ENCODE assay signal across 8 cellular contexts in the genomic region with DNA sequence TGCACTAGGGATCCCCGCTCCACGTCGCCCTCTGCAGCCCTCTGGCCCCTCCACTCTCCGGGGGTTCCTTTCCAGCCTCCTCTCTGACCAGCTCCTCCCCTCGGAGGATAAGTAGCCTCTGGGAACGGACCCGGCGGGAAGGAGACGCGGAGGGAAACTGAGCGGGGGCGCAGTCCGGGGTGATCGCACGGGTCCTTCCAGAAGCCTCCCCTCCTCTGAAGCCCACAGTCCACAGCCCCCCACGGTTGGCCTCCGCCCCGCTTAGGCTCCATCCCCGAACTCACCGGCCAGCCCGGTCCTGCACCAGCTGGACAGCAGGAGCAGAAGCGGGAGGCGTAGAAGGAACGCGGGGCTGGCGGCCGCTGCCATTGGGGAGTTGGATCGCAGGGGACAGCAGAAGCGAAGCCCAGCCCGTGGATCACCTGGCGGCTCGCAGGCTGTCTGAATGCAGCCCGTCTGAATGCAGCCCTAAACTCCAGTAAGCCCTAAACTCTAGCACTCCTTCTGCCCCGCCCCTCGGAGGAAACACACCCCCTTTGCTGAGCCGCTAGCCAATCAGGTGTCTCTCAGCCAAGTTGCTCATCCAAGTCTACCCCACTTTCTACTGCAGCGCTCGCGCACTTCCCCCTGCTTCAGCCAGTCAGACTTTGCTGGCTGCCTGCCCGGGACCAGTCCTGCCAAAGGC. TPM values are rescaled to one million over a fixed set of nuclear protein-coding genes. Genes with fewer than 3 reads are reported as not detected.
DNase-seq lines count a peak whose midpoint lies in the region; ATAC-seq, FAIRE-seq and TF ChIP-seq lines count a peak whose summit lies in the region.

RAET1G (minus strand) TSS at position 480 of the 685 bp plus-strand sequence; CDS start at position 369, 111 bp downstream.

- no peak for TF ChIP-seq CTCF in CD14-positive monocyte (IDR thresholded peaks at IDR 0.05)

- H3K27me3 Mint-ChIP-seq in CD14-positive monocyte (ENCODE audit: low read depth in 3 of 3): peaks cover 63 to 75% (median 70%) of the 10 kb centered on the region in 3 donors
- H3K27me3 Mint-ChIP-seq in memory B cell: peaks cover 45% of the 10 kb centered on the region

- H3K36me3 Mint-ChIP-seq in CD14-positive monocyte (peaks cover 8 to 15% of the 10 kb centered on the region in 2 donors), memory B cell (no peaks in the 10 kb centered on the region)

- DNase-seq in CD14-positive monocyte (ENCODE audit: low spot score): peak; percentile 88
- DNase-seq in NOMO-1 treated with DMSO at 0.1 percent for 48 hours (lab: John Stamatoyannopoulos, UW; ENCODE audit: unreplicated experiment): peak; percentile 95
- DNase-seq in activated CD8-positive, alpha-beta memory T cell treated with anti-CD3 and anti-CD28 coated beads, Interleukin-2, amount 50 U/mL, for 4 hours: peak; percentile 82
- peak; percentile 61 to 64 for DNase-seq in memory B cell (ENCODE audit: low spot score in 2 of 2)
- DNase-seq in stimulated activated CD4-positive, alpha-beta T cell treated with anti-CD3 and anti-CD28 coated beads, Interleukin-4, amount 100 ng/mL, for 48 hours (ENCODE audit: low read depth in 2 of 2): peak; percentile 72 to 83

- intact Hi-C loops in CD14-positive monocyte (cut with micrococcal nuclease): loop anchor here in 1 of 2 donors (5.0 to 10.0 kb wide), 2 partner anchors 85 to 198 kb away; no protein-coding TSS in a partner anchor

- H3K27ac Mint-ChIP-seq in CD14-positive monocyte (peak within 1 kb of the TSS in 4 of 7 donors; percentile 18 to 59 (median 40)), memory B cell (no peak within 1 kb of the TSS)

- H3K4me1 Mint-ChIP-seq in CD14-positive monocyte (peaks cover 31% of the 10 kb centered on the region), memory B cell (peaks cover 18% of the 10 kb centered on the region)

- FAIRE-seq in endometrium (lab: Jason Lieb, UNC): peak; percentile 63

- ATAC-seq in HG02885 (IDR thresholded peaks at IDR 0.05; ENCODE audit: poor library complexity, unreplicated experiment) (peak; percentile 58), memory B cell (ENCODE audit: low read depth) (peak; percentile 91), GM21717 (IDR thresholded peaks at IDR 0.05; ENCODE audit: unreplicated experiment) (no peak)

- H3K9me3 Mint-ChIP-seq in CD14-positive monocyte (peaks cover 0 to 26% (median 16%) of the 10 kb centered on the region in 7 donors), memory B cell (no peaks in the 10 kb centered on the region)

- peak within 1 kb of the TSS; percentile 78 to 96 for H3K4me3 Mint-ChIP-seq in CD14-positive monocyte
- peak within 1 kb of the TSS; percentile 79 for H3K4me3 Mint-ChIP-seq in memory B cell

RNA-seq across cellular contexts. Expression of gene RAET1G, which starts in this region (rescaled TPM):
- not detected for polyA plus RNA-seq in CD14-positive monocyte

Comparison
In these comparisons a context has a peak if more than half of its experiments do, and no peak if none do; other contexts are left out.
1. Peak in DNase-seq in CD14-positive monocyte; RNA of the gene not detected or under 1 TPM.